In genomic region chr3:134666466-134666865, GRCh38 we compare ENCODE assay signal across 3 cellular contexts.
TF ChIP-seq lines count a peak whose summit lies in the region.

No MANE protein-coding gene starts in this region.

TF ChIP-seq in A549, 52 proteins besides CTCF, POLR2A, EP300 and RAD21:
- TF ChIP-seq NPAS2 (CRISPR knock-in tag; IDR thresholded peaks at IDR 0.05; ENCODE audit: borderline replicate concordance): no peak
- no peak for TF ChIP-seq BHLHE40 (IDR thresholded peaks at IDR 0.05; ENCODE audit: low read depth, low read length)
- TF ChIP-seq HOXB13 (CRISPR knock-in tag; IDR thresholded peaks at IDR 0.05; ENCODE audit: low read depth): no peak
- TF ChIP-seq E2F6 (IDR thresholded peaks at IDR 0.05; ENCODE audit: borderline replicate concordance, low read depth): no peak
- no peak for TF ChIP-seq PBX3 (IDR thresholded peaks at IDR 0.05)
- no peak for TF ChIP-seq ELK1 (IDR thresholded peaks at IDR 0.05; ENCODE audit: low read depth, low read length)
- no peak for TF ChIP-seq PHF8 (IDR thresholded peaks at IDR 0.05; ENCODE audit: borderline replicate concordance, low read depth)
- TF ChIP-seq NFE2L2 (conservative IDR thresholded peaks at IDR 0.05; ENCODE audit: low read length): no peak
- TF ChIP-seq KDM5A (IDR thresholded peaks at IDR 0.05): no peak

TF ChIP-seq in HCT116, 20 proteins besides CTCF, POLR2A, EP300 and RAD21:
- TF ChIP-seq CEBPB (IDR thresholded peaks at IDR 0.05; ENCODE audit: low read depth): no peak
- no peak for TF ChIP-seq EGR1 (IDR thresholded peaks at IDR 0.05; ENCODE audit: low read depth)
- TF ChIP-seq ATF3 (IDR thresholded peaks at IDR 0.05): no peak
- no peak for TF ChIP-seq EZH2 (IDR thresholded peaks at IDR 0.05)
- TF ChIP-seq SP1 (IDR thresholded peaks at IDR 0.05; ENCODE audit: low read depth): no peak
- TF ChIP-seq FOSL1 (IDR thresholded peaks at IDR 0.05; ENCODE audit: low read depth): peak; percentile 32
- TF ChIP-seq ZFX (IDR thresholded peaks at IDR 0.05): no peak

TF ChIP-seq in SK-N-SH, 30 proteins besides CTCF, POLR2A, EP300 and RAD21:
- TF ChIP-seq MEF2A (IDR thresholded peaks at IDR 0.05; ENCODE audit: borderline replicate concordance, low read depth): no peak
- no peak for TF ChIP-seq IRF3 (IDR thresholded peaks at IDR 0.05; ENCODE audit: low read depth, low read length)
- TF ChIP-seq GABPA (IDR thresholded peaks at IDR 0.05; ENCODE audit: low read depth): no peak
- peak; percentile 25; the same call in 1 of the 2 replicates for TF ChIP-seq USF1 (IDR thresholded peaks at IDR 0.05; ENCODE audit: borderline replicate concordance, low read depth)
- TF ChIP-seq SMC3 (IDR thresholded peaks at IDR 0.05; ENCODE audit: low read depth, low read length): no peak
- TF ChIP-seq EZH2phosphoT487 (IDR thresholded peaks at IDR 0.05; ENCODE audit: borderline replicate concordance, low read depth): no peak
- no peak for TF ChIP-seq MXI1 (IDR thresholded peaks at IDR 0.05; ENCODE audit: low read depth, low read length)
- TF ChIP-seq FOXJ3 (CRISPR knock-in tag; IDR thresholded peaks at IDR 0.05): no peak
- TF ChIP-seq TCF12 (IDR thresholded peaks at IDR 0.05): peak; percentile 56
- TF ChIP-seq CHD2 (IDR thresholded peaks at IDR 0.05; ENCODE audit: low read length, partially characterized antibody): no peak
- TF ChIP-seq YY1 (IDR thresholded peaks at IDR 0.05; ENCODE audit: low read depth): no peak
- peak; percentile 14; the same call in 1 of the 2 replicates for TF ChIP-seq POLR2AphosphoS5 (IDR thresholded peaks at IDR 0.05; ENCODE audit: low read depth, low read length)
- peak; percentile 52 for TF ChIP-seq NFIC (IDR thresholded peaks at IDR 0.05; ENCODE audit: borderline replicate concordance)
- no peak for TF ChIP-seq MAX (IDR thresholded peaks at IDR 0.05; ENCODE audit: low read depth)
- no peak for TF ChIP-seq NRF1 (IDR thresholded peaks at IDR 0.05; ENCODE audit: low read depth, low read length)
- TF ChIP-seq FOXM1 (IDR thresholded peaks at IDR 0.05; ENCODE audit: low read depth): no peak
- TF ChIP-seq RCOR1 (IDR thresholded peaks at IDR 0.05; ENCODE audit: low read length): no peak
- TF ChIP-seq RFX5 (IDR thresholded peaks at IDR 0.05; ENCODE audit: low read length): no peak
- TF ChIP-seq PBX3 (IDR thresholded peaks at IDR 0.05): peak; percentile 31; the same call in 1 of the 2 replicates
- peak; percentile 79; the same call in 1 of the 2 replicates for TF ChIP-seq RXRA (IDR thresholded peaks at IDR 0.05; ENCODE audit: borderline replicate concordance, low read depth)
- no peak for TF ChIP-seq GATA2 (CRISPR knock-in tag; IDR thresholded peaks at IDR 0.05)
- TF ChIP-seq ZBTB33 (IDR thresholded peaks at IDR 0.05; ENCODE audit: borderline replicate concordance, low read depth): no peak
- TF ChIP-seq JUND (IDR thresholded peaks at IDR 0.05): peak; percentile 73
- no peak for TF ChIP-seq SIN3A (IDR thresholded peaks at IDR 0.05; ENCODE audit: borderline replicate concordance, low read depth, low read length)
- peak; percentile 86 for TF ChIP-seq FOSL2 (IDR thresholded peaks at IDR 0.05; ENCODE audit: borderline replicate concordance, low read depth)
- peak; percentile 10; the same call in 1 of the 2 replicates for TF ChIP-seq TEAD4 (IDR thresholded peaks at IDR 0.05; ENCODE audit: borderline replicate concordance, insufficient read depth)
- TF ChIP-seq ELF1 (IDR thresholded peaks at IDR 0.05): no peak
- no peak for TF ChIP-seq USF2 (IDR thresholded peaks at IDR 0.05; ENCODE audit: borderline replicate concordance, low read depth, low read length)
- no peak; the same call in 1 of the 2 replicates for TF ChIP-seq TAF1 (IDR thresholded peaks at IDR 0.05; ENCODE audit: borderline replicate concordance, low read depth, low read length)
- no peak for TF ChIP-seq REST (IDR thresholded peaks at IDR 0.05; ENCODE audit: low read depth, low read length)
